1 cellular context compared by ENCODE assay signal in the genomic region with DNA sequence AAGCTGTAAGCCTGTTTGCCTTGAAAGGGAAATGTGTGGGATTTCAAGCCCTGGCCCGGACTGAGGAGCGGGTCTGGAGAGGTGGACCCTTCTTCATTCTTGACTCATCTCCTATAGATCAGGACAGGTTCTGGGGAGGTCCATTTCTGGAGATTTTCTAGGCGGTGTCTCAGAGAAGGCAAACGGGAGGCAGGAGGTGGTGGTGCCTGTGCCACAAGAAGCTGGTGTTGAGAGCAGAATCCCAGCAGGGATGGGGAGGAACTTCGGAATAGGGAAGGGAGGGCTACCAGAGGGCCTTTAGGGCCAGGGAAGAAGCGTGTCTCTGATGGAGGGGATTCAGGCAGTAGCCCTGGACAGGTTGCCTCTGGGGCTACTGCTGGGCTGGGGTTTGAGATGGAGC.
TF ChIP-seq lines count a peak whose summit lies in the region.

No MANE protein-coding gene starts in this region.

TF ChIP-seq in A549, 52 proteins besides CTCF, POLR2A, EP300 and RAD21:
- TF ChIP-seq SREBF2 (IDR thresholded peaks at IDR 0.05) (no peak), HOXB13 (CRISPR knock-in tag; IDR thresholded peaks at IDR 0.05; ENCODE audit: low read depth) (no peak)
- TF ChIP-seq, protein P1, sequence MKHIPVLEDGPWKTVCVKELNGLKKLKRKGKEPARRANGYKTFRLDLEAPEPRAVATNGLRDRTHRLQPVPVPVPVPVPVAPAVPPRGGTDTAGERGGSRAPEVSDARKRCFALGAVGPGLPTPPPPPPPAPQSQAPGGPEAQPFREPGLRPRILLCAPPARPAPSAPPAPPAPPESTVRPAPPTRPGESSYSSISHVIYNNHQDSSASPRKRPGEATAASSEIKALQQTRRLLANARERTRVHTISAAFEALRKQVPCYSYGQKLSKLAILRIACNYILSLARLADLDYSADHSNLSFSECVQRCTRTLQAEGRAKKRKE (CRISPR knock-in tag; IDR thresholded peaks at IDR 0.05; ENCODE audit: low read depth): no peak
